Comparison of ENCODE assay signal across 27 cellular contexts in the genomic region with DNA sequence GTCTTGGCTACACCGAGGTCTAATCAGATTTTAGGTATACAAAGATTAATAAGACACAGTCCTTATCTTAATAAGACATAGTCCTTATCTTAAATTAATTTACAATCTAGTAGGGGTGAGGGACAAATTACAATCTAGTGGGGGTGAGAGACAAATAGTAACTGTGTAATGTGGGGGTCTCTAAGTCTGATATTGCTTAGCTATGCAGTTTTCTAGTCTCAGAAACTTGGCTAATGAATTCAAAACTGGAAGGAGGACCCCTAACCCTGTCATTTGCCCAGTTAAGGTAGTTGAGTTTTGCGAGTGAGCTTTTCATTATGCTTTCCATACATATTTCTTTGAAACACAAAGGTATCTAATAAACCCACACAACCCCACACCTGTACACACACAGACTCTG.
"Had no signal": no experiment of that assay in that cellular context is flagged by ENCODE, and none has a peak within 500 bp of the region (broad histone marks: within the 10 kb centered on the region; RNA-seq: fewer than 3 reads in every experiment).

No MANE protein-coding gene starts in this region.

- H3K4me3 ChIP-seq: stomach, suprapubic skin, testis, thoracic aorta, thyroid gland, tibial artery, tibial nerve, transverse colon, upper lobe of left lung, upper lobe of right lung, uterus, vagina had no signal

- FAIRE-seq: urothelium cell line had no signal

- ATAC-seq: stimulated activated effector memory CD8-positive, alpha-beta T cell treated with anti-CD3 and anti-CD28 coated beads, Interleukin-12 subunit alpha, Interleukin-12 subunit beta, amount 100 ng/mL, for 72 hours; stimulated activated memory B cell treated with anti-CD40 and anti-IgM and Interleukin-4, amounts not matched to agents 10 μg/mL and 1 μg/mL and 100 μg/mL, for 72 hours; stimulated activated naive B cell treated with anti-CD40 and anti-IgM and Interleukin-4, amounts not matched to agents 10 μg/mL and 1 μg/mL and 100 μg/mL, for 72 hours; stimulated activated naive CD8-positive, alpha-beta T cell treated with anti-CD3 and anti-CD28 coated beads, Interleukin-15, amount 100 ng/mL, for 72 hours; stimulated activated naive CD8-positive, alpha-beta T cell treated with anti-CD3 and anti-CD28 coated beads, Interleukin-15, Interleukin-2, amounts not matched to agents 100 U/mL and 50 U/mL, for 24 hours; upper lobe of right lung had no signal

- H3K4me1 ChIP-seq: stomach, suprapubic skin, testis, thyroid gland, tibial artery, tibial nerve, transverse colon, upper lobe of left lung, upper lobe of right lung, uterus, vagina had no signal

- H3K27ac ChIP-seq: stomach, suprapubic skin, testis, thoracic aorta, thyroid gland, tibial artery, tibial nerve, transverse colon, upper lobe of left lung, upper lobe of right lung, uterus, vagina had no signal

- H3K27me3 ChIP-seq: testis, thyroid gland, tibial artery, tibial nerve, transverse colon, upper lobe of left lung, upper lobe of right lung, uterus, vagina had no signal

- H3K36me3 ChIP-seq: stomach, suprapubic skin, thoracic aorta, thyroid gland, tibial artery, tibial nerve, transverse colon, upper lobe of left lung, upper lobe of right lung, uterus, vagina had no signal

- DNase-seq: stimulated activated CD4-positive, alpha-beta T cell treated with anti-CD3 and anti-CD28 coated beads, Interleukin-2, amount 100 ng/mL, for 48 hours; stimulated activated CD4-positive, alpha-beta T cell treated with anti-CD3 and anti-CD28 coated beads, Interleukin-4, amount 100 ng/mL, for 1 hour; stimulated activated CD4-positive, alpha-beta T cell treated with anti-CD3 and anti-CD28 coated beads, Interleukin-4, amount 100 ng/mL, for 24 hours; stimulated activated CD4-positive, alpha-beta T cell treated with anti-CD3 and anti-CD28 coated beads, Interleukin-4, amount 100 ng/mL, for 4 hours; stimulated activated CD8-positive, alpha-beta memory T cell treated with anti-CD3 and anti-CD28 coated beads, Interleukin-4, amount 100 ng/mL, for 48 hours; stimulated activated naive B cell treated with anti-CD40 and anti-IgM and Interleukin-4, amounts not matched to agents 10 μg/mL and 1 μg/mL and 100 μg/mL, for 72 hours; stimulated activated naive CD4-positive, alpha-beta T cell; stimulated activated naive CD4-positive, alpha-beta T cell treated with Interleukin-2 at 50 U/mL for 16 hours; stimulated activated naive CD8-positive, alpha-beta T cell treated with anti-CD3 and anti-CD28 coated beads, Interleukin-15, amount 100 ng/mL, for 72 hours; stimulated activated naive CD8-positive, alpha-beta T cell treated with anti-CD3 and anti-CD28 coated beads, Interleukin-15, Interleukin-2, amounts not matched to agents 100 U/mL and 50 U/mL, for 24 hours; stomach; substantia nigra; testis; thyroid gland; tibial artery; transverse colon; trophoblast cell; upper lobe of left lung; upper lobe of right lung; uterus had no signal

- H3K9me3 ChIP-seq: stomach, suprapubic skin, testis, thoracic aorta, thyroid gland, tibial artery, tibial nerve, transverse colon, upper lobe of left lung, upper lobe of right lung, uterus, vagina had no signal
